Comparison of ENCODE assay signal across 19 cellular contexts in genomic region chr12:57543666-57544065, GRCh38. TPM values are rescaled to one million over a fixed set of nuclear protein-coding genes. Genes with fewer than 3 reads are reported as not detected.
DNase-seq lines count a peak whose midpoint lies in the region; ATAC-seq and TF ChIP-seq lines count a peak whose summit lies in the region.
"Had no signal": no experiment of that assay in that cellular context is flagged by ENCODE, and none has a peak within 500 bp of the region (broad histone marks: within the 10 kb centered on the region; RNA-seq: fewer than 3 reads in every experiment).

No MANE protein-coding gene starts in this region.

- no peak for TF ChIP-seq CTCF in CD4-positive, alpha-beta T cell (IDR thresholded peaks at IDR 0.05)
- no peak for TF ChIP-seq CTCF in GM23338 (conservative IDR thresholded peaks at IDR 0.05; ENCODE audit: low read depth in 2 of 2)
- TF ChIP-seq CTCF in PC-3 (conservative IDR thresholded peaks at IDR 0.05; ENCODE audit: low read depth, low read length) = no peak
- TF ChIP-seq CTCF in ovary (IDR thresholded peaks at IDR 0.05) = no peak

- H3F3A ChIP-seq in GM23338 (replicated peaks; ENCODE audit: low read depth) = peaks cover 7% of the 10 kb centered on the region; the same call in 1 of the 2 replicates
- no peaks in the 10 kb centered on the region for H3F3A ChIP-seq in PC-3 (ENCODE audit: low read length, unreplicated experiment)

- H3K36me3 ChIP-seq in GM23338 (ENCODE audit: insufficient read depth) (peaks cover 6% of the 10 kb centered on the region; the same call in 1 of the 2 replicates), PC-3 (ENCODE audit: low read depth, low read length) (peaks cover 19% of the 10 kb centered on the region; the same call in 1 of the 2 replicates), ovary (no peaks in the 10 kb centered on the region)

- CTCF ChIA-PET in CD4-positive, alpha-beta T cell (lab: Charles Lee) = no interaction called here
- CTCF ChIA-PET in PC-3 (lab: Charles Lee) = no interaction called here

- WGBS in ovary, 3 donors = 96 to 100% (median 100%) methylated on average over 1 of the region's 1 CpG

- no TSS peak for BruUV-seq in PC-3 (replicated peaks; lab: Mats Ljungman, UMichigan)

- no peaks in the 10 kb centered on the region for H3K9me3 Mint-ChIP-seq in CD4-positive, alpha-beta T cell
- no peaks in the 10 kb centered on the region for H3K9me3 Mint-ChIP-seq in GM23338
- H3K9me3 Mint-ChIP-seq: activated CD4-positive, alpha-beta T cell treated with anti-CD3 and anti-CD28 coated beads, Interleukin-2, amount 10 ng/mL, durations not matched to agents 24 days and 14 days; activated T-cell treated with anti-CD3 and anti-CD28 coated beads, Interleukin-2, amount 50 U/mL, for 72 hours had no signal

- H2AFZ ChIP-seq in GM23338 (no peak overlapping the region), PC-3 (ENCODE audit: low read length) (no peak overlapping the region)

- POLR2A ChIA-PET in CD4-positive, alpha-beta T cell (lab: Charles Lee) = no interaction called here
- POLR2A ChIA-PET in PC-3 (lab: Charles Lee; ENCODE audit: unreplicated experiment) = interaction anchor here (0.6 kb wide), 1 partner anchor 41 kb away, joined by 3 read pairs; no protein-coding TSS in a partner anchor

- no peak overlapping the region for H3K27ac ChIP-seq in CD4-positive, alpha-beta T cell (ENCODE audit: low read depth, low read length)
- H3K27ac ChIP-seq in GM23338 (ENCODE audit: low read depth) (no peak overlapping the region), PC-3 (ENCODE audit: low read length) (no peak overlapping the region), ovary (no peak overlapping the region)
- H3K27ac ChIP-seq: left ventricle myocardium inferior, SJSA1, thyroid gland had no signal

- no peaks in the 10 kb centered on the region for H3K27me3 ChIP-seq in CD4-positive, alpha-beta T cell (ENCODE audit: control insufficient read depth, insufficient read depth, low read length)
- peaks cover 10% of the 10 kb centered on the region for H3K27me3 ChIP-seq in GM23338 (ENCODE audit: insufficient read depth)
- no peaks in the 10 kb centered on the region for H3K27me3 ChIP-seq in PC-3 (ENCODE audit: low read length)
- no peaks in the 10 kb centered on the region for H3K27me3 ChIP-seq in ovary
- H3K27me3 ChIP-seq: BE2C, thyroid gland had no signal

- H3K4me3 ChIP-seq in GM23338 (no peak overlapping the region), PC-3 (ENCODE audit: low read length) (no peak overlapping the region), ovary (no peak overlapping the region)
- H3K4me3 ChIP-seq: left ventricle myocardium inferior, SJSA1, thyroid gland had no signal

- H4K20me1 ChIP-seq in GM23338 (replicated peaks; ENCODE audit: insufficient read depth) = peaks cover 16% of the 10 kb centered on the region; the same call in 1 of the 2 replicates
- H4K20me1 ChIP-seq in PC-3 (ENCODE audit: low read length) = no peaks in the 10 kb centered on the region

- no peaks in the 10 kb centered on the region for H3K9me2 ChIP-seq in GM23338 (ENCODE audit: insufficient read depth)
- no peaks in the 10 kb centered on the region for H3K9me2 ChIP-seq in PC-3 (replicated peaks; ENCODE audit: low read length)

- no peak for DNase-seq in CD4-positive, alpha-beta T cell
- DNase-seq in GM23338 (ENCODE audit: low spot score) = no peak
- peak; percentile 29 for DNase-seq in PC-3
- peak; percentile 42 for DNase-seq in middle frontal gyrus (ENCODE audit: extremely low spot score, low spot score)
- DNase-seq in activated effector memory CD4-positive, alpha-beta T cell treated with Interleukin-2 at 50 U/mL for 16 hours = no peak
- DNase-seq in ovary = no peak
- no peak for DNase-seq in UCSD-AML1 (lab: John Stamatoyannopoulos, UW; ENCODE audit: unreplicated experiment)
- DNase-seq: activated CD4-positive, alpha-beta T cell treated with anti-CD3 and anti-CD28 coated beads, Interleukin-2, amount 10 ng/mL, durations not matched to agents 24 days and 14 days; activated T-cell treated with anti-CD3 and anti-CD28 coated beads, Interleukin-2, amount 50 U/mL, for 72 hours; amniotic stem cell; BE2C; left ventricle myocardium inferior; MV-4-11; NCI-H2227 treated with DMSO at 0.1 percent for 48 hours; small intestine; T-helper 9 cell; thyroid gland had no signal

- ATAC-seq in CD4-positive, alpha-beta T cell (ENCODE audit: poor library complexity) = no peak
- ATAC-seq in GM23338 (no peak), PC-3 (no peak), HG03457 (IDR thresholded peaks at IDR 0.05; ENCODE audit: unreplicated experiment) (no peak)
- ATAC-seq: activated T-cell treated with anti-CD3 and anti-CD28 coated beads, Interleukin-2, amount 50 U/mL, for 72 hours had no signal

- H3K4me1 ChIP-seq in GM23338 (ENCODE audit: insufficient read depth) (peaks cover 8% of the 10 kb centered on the region; the same call in 1 of the 2 replicates), PC-3 (ENCODE audit: insufficient read depth, low read length) (peaks cover 15% of the 10 kb centered on the region), ovary (ENCODE audit: insufficient read depth) (peaks cover 3% of the 10 kb centered on the region)
- H3K4me1 ChIP-seq: BE2C had no signal

- H3K79me2 ChIP-seq in GM23338 (replicated peaks; ENCODE audit: insufficient read depth) (peaks cover 25% of the 10 kb centered on the region), PC-3 (ENCODE audit: low read length) (peaks cover 26% of the 10 kb centered on the region)

- peaks cover 48% of the 10 kb centered on the region for H3K4me1 Mint-ChIP-seq in CD4-positive, alpha-beta T cell (ENCODE audit: low read depth)
- peaks cover 20% of the 10 kb centered on the region for H3K4me1 Mint-ChIP-seq in GM23338

- no peaks in the 10 kb centered on the region for H3K27me3 Mint-ChIP-seq in CD4-positive, alpha-beta T cell
- peaks cover 7% of the 10 kb centered on the region for H3K27me3 Mint-ChIP-seq in GM23338 (ENCODE audit: insufficient read depth, low read depth, poor library complexity)

- H3K4me2 ChIP-seq in GM23338 = no peak overlapping the region
- no peak overlapping the region for H3K4me2 ChIP-seq in PC-3 (ENCODE audit: low read length)

- no peaks in the 10 kb centered on the region for H3K9me3 ChIP-seq in CD4-positive, alpha-beta T cell (ENCODE audit: control insufficient read depth, low read length)
- no peaks in the 10 kb centered on the region for H3K9me3 ChIP-seq in PC-3 (ENCODE audit: low read length)
- no peaks in the 10 kb centered on the region for H3K9me3 ChIP-seq in ovary
- H3K9me3 ChIP-seq: BE2C, left ventricle myocardium inferior, SJSA1, thyroid gland had no signal

- H3K36me3 Mint-ChIP-seq in CD4-positive, alpha-beta T cell (ENCODE audit: low read depth) = peaks cover 38% of the 10 kb centered on the region
- H3K36me3 Mint-ChIP-seq in GM23338 (ENCODE audit: low read depth) = peaks cover 12% of the 10 kb centered on the region

- no peak for TF ChIP-seq POLR2A in ovary (IDR thresholded peaks at IDR 0.05)

- no peak overlapping the region for H3K4me3 Mint-ChIP-seq in CD4-positive, alpha-beta T cell
- no peak overlapping the region; the same call in 2 of the 3 replicates for H3K4me3 Mint-ChIP-seq in GM23338
- H3K4me3 Mint-ChIP-seq: activated CD4-positive, alpha-beta T cell treated with anti-CD3 and anti-CD28 coated beads, Interleukin-2, amount 10 ng/mL, durations not matched to agents 24 days and 14 days; activated T-cell treated with anti-CD3 and anti-CD28 coated beads, Interleukin-2, amount 50 U/mL, for 72 hours had no signal

- TF ChIP-seq EP300 in ovary (IDR thresholded peaks at IDR 0.05) = no peak

- H3K27ac Mint-ChIP-seq in CD4-positive, alpha-beta T cell = peak overlapping the region; percentile 29
- H3K27ac Mint-ChIP-seq in GM23338 = peak overlapping the region; percentile 23; the same call in 1 of the 2 replicates
- H3K27ac Mint-ChIP-seq: activated CD4-positive, alpha-beta T cell treated with anti-CD3 and anti-CD28 coated beads, Interleukin-2, amount 10 ng/mL, durations not matched to agents 24 days and 14 days; activated T-cell treated with anti-CD3 and anti-CD28 coated beads, Interleukin-2, amount 50 U/mL, for 72 hours had no signal

- no peak overlapping the region for H3K9ac ChIP-seq in PC-3 (ENCODE audit: low read length)

- intact Hi-C loops in CD4-positive, alpha-beta T cell (cut with DNase I, micrococcal nuclease) = no loop called here
- intact Hi-C loops in PC-3 (cut with micrococcal nuclease) = no loop called here
- intact Hi-C loops in ovary (cut with DNase I) = no loop called here

TF ChIP-seq in GM23338, 12 proteins besides CTCF, POLR2A, EP300 and RAD21 (continues in another document):
- no peak for TF ChIP-seq EZH2 (IDR thresholded peaks at IDR 0.05; ENCODE audit: low read depth, unreplicated experiment)

RNA-seq across cellular contexts. Expression of gene DCTN2, which starts 3.3 kb away (rescaled TPM):
- 10 to 100 TPM; 39.6 TPM for total RNA-seq in CD4-positive, alpha-beta T cell
- total RNA-seq in GM23338 (2014; rRNA removed; shearing (Covaris generic)) = 134 and 157 TPM in 2 replicates
- polyA plus RNA-seq in GM23338 (2016; fragmentation: Nextera tagmentation; extraction: Ambion mirVana) (56.1 and 62.3 TPM in 2 replicates), ovary (100 to 1,000 TPM; 128 to 226 TPM)
- total RNA-seq in PC-3 (2014; rRNA removed) (88.5 and 96.4 TPM in 2 replicates), ovary (100 to 1,000 TPM in 1 of 7 donors, 10 to 100 TPM in 6; 70.7 to 100 (median 97.4) TPM)

RNA-seq across cellular contexts. Expression of gene KIF5A, which starts 6.2 kb away (rescaled TPM):
- under 1 TPM; 0.39 to 0.47 TPM for total RNA-seq in CD4-positive, alpha-beta T cell
- 16.5 and 21.3 TPM in 2 replicates for total RNA-seq in GM23338 (2014; rRNA removed; shearing (Covaris generic))
- 9.1 and 11.1 TPM in 2 replicates for polyA plus RNA-seq in GM23338 (2016; fragmentation: Nextera tagmentation; extraction: Ambion mirVana)
- not detected in 2 replicates for total RNA-seq in PC-3 (2014; rRNA removed)
- total RNA-seq in ovary = under 1 TPM in 6 of 7 donors, not detected in 1; 0.08 to 0.48 (median 0.30) TPM
- polyA plus RNA-seq in ovary = under 1 TPM; 0.15 to 0.48 TPM

RNA-seq across cellular contexts. Expression of gene MBD6, which starts 21.0 kb away (rescaled TPM):
- 10 to 100 TPM; 72.4 to 74.7 TPM for total RNA-seq in CD4-positive, alpha-beta T cell
- total RNA-seq in GM23338 (2014; rRNA removed; shearing (Covaris generic)) = 12.5 and 16.9 TPM in 2 replicates
- polyA plus RNA-seq in GM23338 (2016; fragmentation: Nextera tagmentation; extraction: Ambion mirVana) (17.1 and 18.3 TPM in 2 replicates), ovary (10 to 100 TPM; 18.1 to 35.0 TPM)
- total RNA-seq in PC-3 (2014; rRNA removed) (13.1 and 13.2 TPM in 2 replicates), ovary (100 to 1,000 TPM in 2 of 7 donors, 10 to 100 TPM in 5; 25.2 to 122 (median 79.7) TPM)

RNA-seq across cellular contexts. Expression of gene DDIT3, which starts 23.4 kb away (rescaled TPM):
- 100 to 1,000 TPM; 145 TPM for total RNA-seq in CD4-positive, alpha-beta T cell
- 3.9 and 4.1 TPM in 2 replicates for total RNA-seq in GM23338 (2014; rRNA removed; shearing (Covaris generic))
- polyA plus RNA-seq in GM23338 (2016; fragmentation: Nextera tagmentation; extraction: Ambion mirVana) (11.7 and 12.5 TPM in 2 replicates), ovary (10 to 100 TPM; 34.9 to 62.1 TPM)
- total RNA-seq in PC-3 (2014; rRNA removed) (27.4 and 33.1 TPM in 2 replicates), ovary (10 to 100 TPM; 22.1 to 84.9 (median 29.2) TPM)

RNA-seq across cellular contexts. Expression of gene PIP4K2C, which starts 47.3 kb away (rescaled TPM):
- total RNA-seq in CD4-positive, alpha-beta T cell = 10 to 100 TPM; 15.1 to 17.3 TPM
- total RNA-seq in GM23338 (2014; rRNA removed; shearing (Covaris generic)) = 26.4 and 30.6 TPM in 2 replicates
- 10.5 and 10.8 TPM in 2 replicates for polyA plus RNA-seq in GM23338 (2016; fragmentation: Nextera tagmentation; extraction: Ambion mirVana)
- total RNA-seq in PC-3 (2014; rRNA removed) = 83.6 and 88.6 TPM in 2 replicates
- total RNA-seq in ovary = 10 to 100 TPM; 16.9 to 30.4 (median 21.2) TPM
- 10 to 100 TPM; 13.1 to 42.0 TPM for polyA plus RNA-seq in ovary

Comparison
In these comparisons a context has a peak if more than half of its experiments do, and no peak if none do; other contexts are left out.
1. DNase-seq: peak in PC-3 (single experiment) and middle frontal gyrus (single experiment); none in CD4-positive, alpha-beta T cell (0 of 10), GM23338 (single experiment), activated effector memory CD4-positive, alpha-beta T cell treated with Interleukin-2 at 50 U/mL for 16 hours (single experiment), ovary (0 of 5) and UCSD-AML1 (single experiment).
2. RNA of gene KIF5A, which starts 6.2 kb away (total RNA-seq): 16.5 to 21.3 TPM in GM23338; 0.39 to 0.47 TPM in CD4-positive, alpha-beta T cell, 0.08 to 0.48 TPM in ovary and not detected in PC-3; every median in the first group is over 10 times any median in the second.